8 cellular contexts compared by ENCODE assay signal in genomic region chr17:74089869-74090464, GRCh38.
A peak's percentile ranks its signal among the peaks of the same experiment; 100 is the strongest.
DNase-seq lines count a peak whose midpoint lies in the region; ATAC-seq and TF ChIP-seq lines count a peak whose summit lies in the region.

No MANE protein-coding gene starts in this region.

- peaks cover 19% of the 10 kb centered on the region for H3K27me3 Mint-ChIP-seq in activated CD4-positive, alpha-beta T cell treated with anti-CD3 and anti-CD28 coated beads, Interleukin-2, amount 10 ng/mL, durations not matched to agents 7 days and 5 days

- POLR2A ChIA-PET in AG04449 (lab: Yijun Ruan, JAX), result no interaction called here
- POLR2A ChIA-PET in activated CD4-positive, alpha-beta T cell treated with anti-CD3 and anti-CD28 coated beads, Interleukin-2, amount 10 ng/mL, durations not matched to agents 7 days and 5 days (lab: Charles Lee), result no interaction called here

- no peaks in the 10 kb centered on the region for H3K36me3 Mint-ChIP-seq in activated CD4-positive, alpha-beta T cell treated with anti-CD3 and anti-CD28 coated beads, Interleukin-2, amount 10 ng/mL, durations not matched to agents 7 days and 5 days (ENCODE audit: low read depth)

- peaks cover 6% of the 10 kb centered on the region for H3K9me3 Mint-ChIP-seq in activated CD4-positive, alpha-beta T cell treated with anti-CD3 and anti-CD28 coated beads, Interleukin-2, amount 10 ng/mL, durations not matched to agents 7 days and 5 days

- peak; percentile 12 for DNase-seq in AG04449 (ENCODE audit: low read depth, low spot score)
- peak; percentile 22 for DNase-seq in GM12864 (ENCODE audit: low read depth)
- peak; percentile 21 for DNase-seq in NCI-H2107 (lab: John Stamatoyannopoulos, UW)
- peak; percentile 76 for DNase-seq in activated CD4-positive, alpha-beta T cell treated with anti-CD3 and anti-CD28 coated beads, Interleukin-2, amount 10 ng/mL, durations not matched to agents 7 days and 5 days
- DNase-seq in globus pallidus (ENCODE audit: low spot score), result peak; percentile 33
- peak; percentile 79 for DNase-seq in stimulated activated CD4-positive, alpha-beta T cell treated with anti-CD3 and anti-CD28 coated beads, Interleukin-15, amount 100 ng/mL, for 24 hours
- no peak for DNase-seq in DMS79 (lab: John Stamatoyannopoulos, UW)

- H3K4me1 Mint-ChIP-seq in activated CD4-positive, alpha-beta T cell treated with anti-CD3 and anti-CD28 coated beads, Interleukin-2, amount 10 ng/mL, durations not matched to agents 7 days and 5 days, result no peaks in the 10 kb centered on the region

- H3K4me3 ChIP-seq in AG04449 (ENCODE audit: low read depth, low read length), result no peak overlapping the region
- no peak overlapping the region for H3K4me3 ChIP-seq in GM12864 (ENCODE audit: low read depth, low read length)

- H3K4me3 Mint-ChIP-seq in activated CD4-positive, alpha-beta T cell treated with anti-CD3 and anti-CD28 coated beads, Interleukin-2, amount 10 ng/mL, durations not matched to agents 7 days and 5 days, result no peak overlapping the region

- peak; percentile 85 for TF ChIP-seq CTCF in AG04449 (IDR thresholded peaks at IDR 0.05; ENCODE audit: insufficient read depth, low read length, missing control alignments)
- peak; percentile 94 for TF ChIP-seq CTCF in GM12864 (IDR thresholded peaks at IDR 0.05; ENCODE audit: low read depth, low read length, missing control alignments)

- H3K27ac Mint-ChIP-seq in activated CD4-positive, alpha-beta T cell treated with anti-CD3 and anti-CD28 coated beads, Interleukin-2, amount 10 ng/mL, durations not matched to agents 7 days and 5 days, result no peak overlapping the region

- CTCF ChIA-PET in AG04449 (lab: Yijun Ruan, JAX), result interaction anchor here (0.8 to 1.2 kb wide), 6 partner anchors 10 to 113 kb away, joined by 3 to 8 read pairs (median 3); partner anchors contain the start of gene RPL38
- CTCF ChIA-PET in activated CD4-positive, alpha-beta T cell treated with anti-CD3 and anti-CD28 coated beads, Interleukin-2, amount 10 ng/mL, durations not matched to agents 7 days and 5 days (lab: Charles Lee), result interaction anchor here (0.8 to 1.6 kb wide), 9 partner anchors 11 to 110 kb away, joined by 3 to 4 read pairs (median 4); no protein-coding TSS in a partner anchor

- ATAC-seq in HG02642 (IDR thresholded peaks at IDR 0.05; ENCODE audit: poor library complexity, unreplicated experiment), result no peak
